In the genomic region with DNA sequence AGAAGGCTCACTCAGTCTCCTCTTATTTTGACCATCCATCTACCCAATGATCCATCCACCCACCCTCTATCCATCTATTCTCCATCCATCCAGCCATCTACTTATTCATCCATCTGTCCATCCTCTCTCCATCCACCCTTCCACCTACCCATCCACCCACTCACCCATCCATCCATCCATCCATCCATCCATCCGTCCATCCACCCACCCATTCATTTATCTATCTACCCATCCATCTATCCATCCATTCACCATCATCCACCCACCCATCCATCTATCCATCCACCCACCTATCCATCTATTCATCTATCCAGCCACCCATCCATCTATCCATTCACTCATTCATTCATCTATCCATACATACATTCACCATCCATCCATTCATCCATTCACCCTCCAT, we compare ENCODE assay signal across 2 cellular contexts.
TF ChIP-seq lines count a peak whose summit lies in the region.

No MANE protein-coding gene starts in this region.

TF ChIP-seq in IMR-90, 13 proteins besides CTCF, POLR2A, EP300 and RAD21:
- TF ChIP-seq MXI1 (IDR thresholded peaks at IDR 0.05; ENCODE audit: borderline replicate concordance, low read depth, low read length) (no peak), MAFK (IDR thresholded peaks at IDR 0.05; ENCODE audit: low read depth, low read length) (no peak)

TF ChIP-seq in H1, 55 proteins besides CTCF, POLR2A, EP300 and RAD21:
- no peak for TF ChIP-seq BCL11A (IDR thresholded peaks at IDR 0.05; ENCODE audit: low read depth in 2 of 2, low read length in 2 of 2)
- TF ChIP-seq CBX5 (IDR thresholded peaks at IDR 0.05; ENCODE audit: low read depth, low read length), result no peak
- no peak for TF ChIP-seq KDM4A (IDR thresholded peaks at IDR 0.05; ENCODE audit: low read depth, low read length, severe bottlenecking)
- no peak for TF ChIP-seq SIRT6 (IDR thresholded peaks at IDR 0.05; ENCODE audit: low read length)
- no peak for TF ChIP-seq RFX5 (IDR thresholded peaks at IDR 0.05; ENCODE audit: borderline replicate concordance, low read depth, low read length)
- no peak for TF ChIP-seq SUZ12 (IDR thresholded peaks at IDR 0.05; ENCODE audit: low read length)
- TF ChIP-seq SP4 (IDR thresholded peaks at IDR 0.05; ENCODE audit: low read length), result no peak
- TF ChIP-seq, protein P1, sequence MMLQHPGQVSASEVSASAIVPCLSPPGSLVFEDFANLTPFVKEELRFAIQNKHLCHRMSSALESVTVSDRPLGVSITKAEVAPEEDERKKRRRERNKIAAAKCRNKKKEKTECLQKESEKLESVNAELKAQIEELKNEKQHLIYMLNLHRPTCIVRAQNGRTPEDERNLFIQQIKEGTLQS (IDR thresholded peaks at IDR 0.05; ENCODE audit: insufficient read depth, low read depth, low read length), result no peak
- no peak for TF ChIP-seq ASH2L (IDR thresholded peaks at IDR 0.05; ENCODE audit: low read length)
- TF ChIP-seq CEBPB (IDR thresholded peaks at IDR 0.05; ENCODE audit: low read depth, low read length), result no peak
- TF ChIP-seq TEAD4 (IDR thresholded peaks at IDR 0.05; ENCODE audit: low read depth, low read length), result no peak
- TF ChIP-seq TAF7 (optimal IDR thresholded peaks at IDR 0.05; ENCODE audit: borderline replicate concordance, low read depth, low read length), result no peak
